Comparison of ENCODE assay signal across 9 cellular contexts in genomic region chr7:99386584-99387238, GRCh38. TPM values are rescaled to one million over a fixed set of nuclear protein-coding genes. Genes with fewer than 3 reads are reported as not detected.
DNase-seq lines count a peak whose midpoint lies in the region; FAIRE-seq and TF ChIP-seq lines count a peak whose summit lies in the region.
"Had no signal": no experiment of that assay in that cellular context is flagged by ENCODE, and none has a peak within 500 bp of the region (broad histone marks: within the 10 kb centered on the region; RNA-seq: fewer than 3 reads in every experiment).

No MANE protein-coding gene starts in this region.

- intact Hi-C loops in endothelial cell of umbilical vein (cut with micrococcal nuclease) (loop anchor here (1.0 kb wide), 2 partner anchors 7 to 21 kb away; no protein-coding TSS in a partner anchor), testis (cut with DNase I; ENCODE audit: low total_unique reads) (no loop called here)

- H2AFZ ChIP-seq in endothelial cell of umbilical vein (ENCODE audit: low read depth, low read length): no peak overlapping the region

- no peaks in the 10 kb centered on the region for H3K27me3 ChIP-seq in endothelial cell of umbilical vein (ENCODE audit: control insufficient read depth in 2 of 2, insufficient read depth in 2 of 2, low read length in 2 of 2)
- no peaks in the 10 kb centered on the region for H3K27me3 ChIP-seq in testis
- no peaks in the 10 kb centered on the region for H3K27me3 ChIP-seq in Peyer's patch

- dilution Hi-C loops in endothelial cell of umbilical vein (cut with MboI; ENCODE audit: extremely low pct_ligation_motif_present, low sequenced_read_pairs): no loop called here

- DNase-seq in AG04449 (ENCODE audit: low read depth, low spot score): no peak
- peak; percentile 66 for DNase-seq in RKO (ENCODE audit: low spot score)
- peak; percentile 42 for DNase-seq in endothelial cell of umbilical vein (ENCODE audit: low read depth, low spot score)
- DNase-seq in 8988T: no peak
- no peak for DNase-seq in C1 segment of cervical spinal cord (lab: John Stamatoyannopoulos, UW)
- no peak for DNase-seq in testis
- DNase-seq in Peyer's patch: no peak

- no TSS peak for BruUV-seq in endothelial cell of umbilical vein (replicated peaks; lab: Mats Ljungman, UMichigan)

- no peak overlapping the region for H3K9ac ChIP-seq in endothelial cell of umbilical vein (replicated peaks; ENCODE audit: extremely low read depth, insufficient read depth, low read length)

- H3K4me1 ChIP-seq in endothelial cell of umbilical vein (ENCODE audit: control insufficient read depth, extremely low read depth, insufficient read depth, low read length): no peaks in the 10 kb centered on the region
- no peaks in the 10 kb centered on the region for H3K4me1 ChIP-seq in testis
- H3K4me1 ChIP-seq in Peyer's patch: peaks cover 0 to 10% (median 8%) of the 10 kb centered on the region in 4 donors

- CTCF ChIA-PET in AG04449 (lab: Yijun Ruan, JAX) (interaction anchor here (0.8 to 1.6 kb wide), 3 partner anchors 14 to 60 kb away, joined by 3 to 4 read pairs (median 3); no protein-coding TSS in a partner anchor), endothelial cell of umbilical vein (lab: Charles Lee) (interaction anchor here (0.6 to 2.4 kb wide), 11 partner anchors 11 to 71 kb away, joined by 3 to 26 read pairs (median 4); partner anchors contain the start of genes BUD31 and PDAP1)

- 92% methylated on average over 8 to 9 of the region's 9 CpGs for WGBS in testis, 2 donors

- TF ChIP-seq CTCF in AG04449 (IDR thresholded peaks at IDR 0.05; ENCODE audit: insufficient read depth, low read length, missing control alignments) (peak; percentile 16), GM12872 (IDR thresholded peaks at IDR 0.05; ENCODE audit: insufficient read depth, low read depth, low read length) (peak; percentile 48), endothelial cell of umbilical vein (IDR thresholded peaks at IDR 0.05; ENCODE audit: extremely low read depth in 1 of 2, insufficient read depth in 1 of 2, low read depth in 1 of 2, low read length in 2 of 2) (peak; percentile 27 to 29), testis (IDR thresholded peaks at IDR 0.05) (no peak), Peyer's patch (IDR thresholded peaks at IDR 0.05) (peak in 3 of 6 experiments; percentile 10 to 34 (median 33))

- H3K27ac ChIP-seq in endothelial cell of umbilical vein (ENCODE audit: insufficient read depth, low read depth, low read length): no peak overlapping the region
- no peak overlapping the region for H3K27ac ChIP-seq in testis
- H3K27ac ChIP-seq in Peyer's patch: no peak overlapping the region

- TF ChIP-seq POLR2A in endothelial cell of umbilical vein (IDR thresholded peaks at IDR 0.05; ENCODE audit: low read depth, low read length) (peak; percentile 33), testis (IDR thresholded peaks at IDR 0.05) (no peak), Peyer's patch (IDR thresholded peaks at IDR 0.05) (no peak)

- H3K9me1 ChIP-seq in endothelial cell of umbilical vein (replicated peaks; ENCODE audit: control insufficient read depth, extremely low read depth, insufficient read depth, low read length): no peaks in the 10 kb centered on the region

- peaks cover 35% of the 10 kb centered on the region for H3K79me2 ChIP-seq in endothelial cell of umbilical vein (ENCODE audit: control insufficient read depth, insufficient read depth, low read length)

- H3K4me3 ChIP-seq in AG04449 (ENCODE audit: low read depth, low read length): no peak overlapping the region
- no peak overlapping the region for H3K4me3 ChIP-seq in endothelial cell of umbilical vein (replicated peaks in 1 of 3; ENCODE audit: insufficient read depth in 1 of 3, low read depth in 1 of 3, low read length in 3 of 3)
- H3K4me3 ChIP-seq in testis: no peak overlapping the region
- no peak overlapping the region for H3K4me3 ChIP-seq in Peyer's patch

- POLR2A ChIA-PET in AG04449 (lab: Yijun Ruan, JAX): interaction anchor here (0.7 to 1.6 kb wide), 2 partner anchors 8 to 29 kb away, joined by 4 to 5 read pairs; no protein-coding TSS in a partner anchor
- POLR2A ChIA-PET in endothelial cell of umbilical vein (lab: Charles Lee): no interaction called here

- no peak overlapping the region for H3K4me2 ChIP-seq in endothelial cell of umbilical vein (ENCODE audit: insufficient read depth, low read length)

- H3K9me3 ChIP-seq in endothelial cell of umbilical vein (replicated peaks; ENCODE audit: control insufficient read depth, insufficient read depth, low read length): no peaks in the 10 kb centered on the region
- H3K9me3 ChIP-seq in testis: no peaks in the 10 kb centered on the region
- no peaks in the 10 kb centered on the region for H3K9me3 ChIP-seq in Peyer's patch

- peaks cover 16 to 42% of the 10 kb centered on the region in 2 experiments for H3K36me3 ChIP-seq in endothelial cell of umbilical vein (ENCODE audit: control insufficient read depth in 2 of 2, extremely low read depth in 1 of 2, insufficient read depth in 2 of 2, low read length in 2 of 2)
- no peaks in the 10 kb centered on the region for H3K36me3 ChIP-seq in testis (ENCODE audit: low read depth, missing control alignments)
- peaks cover 0 to 70% (median 0%) of the 10 kb centered on the region in 3 donors for H3K36me3 ChIP-seq in Peyer's patch

- FAIRE-seq in endothelial cell of umbilical vein (lab: Jason Lieb, UNC): peak; percentile 78
- FAIRE-seq: H54 had no signal

- no peaks in the 10 kb centered on the region for H4K20me1 ChIP-seq in endothelial cell of umbilical vein (replicated peaks; ENCODE audit: control insufficient read depth, extremely low read depth, insufficient read depth, low read length)

RNA-seq across cellular contexts. Expression of gene ARPC1B, which starts 12.2 kb away (rescaled TPM):
- 232 and 294 TPM in 2 replicates for total RNA-seq in endothelial cell of umbilical vein
- polyA plus RNA-seq in endothelial cell of umbilical vein: 732 and 831 TPM in 2 replicates
- polyA plus RNA-seq in endothelial cell of umbilical vein (2011; cell fraction: cytosol; rRNA removed): 592 and 680 TPM in 2 replicates
- polyA plus RNA-seq in endothelial cell of umbilical vein (2011; cell fraction: nucleus; rRNA removed): 240 and 298 TPM in 2 replicates
- polyA plus RNA-seq in endothelial cell of umbilical vein (2012): 433 and 461 TPM in 2 replicates
- polyA minus RNA-seq in endothelial cell of umbilical vein: 177 and 244 TPM in 2 replicates
- polyA minus RNA-seq in endothelial cell of umbilical vein (2011; cell fraction: cytosol; rRNA and poly(A)+ RNA removed): 51.4 TPM
- polyA minus RNA-seq in endothelial cell of umbilical vein (2011; cell fraction: nucleus; rRNA and poly(A)+ RNA removed): 67.8 and 124 TPM in 2 replicates
- 10 to 100 TPM; 50.5 to 64.9 TPM for total RNA-seq in testis
- 64.6 TPM for polyA plus RNA-seq in testis (ENCODE audit: insufficient read depth, low read depth, low replicate concordance)
- 100 to 1,000 TPM; 228 to 386 (median 343) TPM for total RNA-seq in Peyer's patch

RNA-seq across cellular contexts. Expression of gene PDAP1, which starts 21.7 kb away (rescaled TPM):
- total RNA-seq in endothelial cell of umbilical vein (148 and 150 TPM in 2 replicates), testis (10 to 100 TPM; 50.5 to 74.0 TPM), Peyer's patch (10 to 100 TPM; 32.4 to 52.0 (median 40.6) TPM)
- polyA plus RNA-seq in endothelial cell of umbilical vein (19.3 and 32.6 TPM in 2 replicates), testis (ENCODE audit: insufficient read depth, low read depth, low replicate concordance) (126 TPM)
- polyA plus RNA-seq in endothelial cell of umbilical vein (2011; cell fraction: cytosol; rRNA removed): 91.8 and 121 TPM in 2 replicates
- 44.7 and 69.2 TPM in 2 replicates for polyA plus RNA-seq in endothelial cell of umbilical vein (2011; cell fraction: nucleus; rRNA removed)
- polyA plus RNA-seq in endothelial cell of umbilical vein (2012): 144 and 167 TPM in 2 replicates
- 11.9 and 14.5 TPM in 2 replicates for polyA minus RNA-seq in endothelial cell of umbilical vein
- polyA minus RNA-seq in endothelial cell of umbilical vein (2011; cell fraction: cytosol; rRNA and poly(A)+ RNA removed): 22.3 TPM
- polyA minus RNA-seq in endothelial cell of umbilical vein (2011; cell fraction: nucleus; rRNA and poly(A)+ RNA removed): 6.2 and 6.3 TPM in 2 replicates

RNA-seq across cellular contexts. Expression of gene BUD31, which starts 22.1 kb away (rescaled TPM):
- total RNA-seq in endothelial cell of umbilical vein (113 and 122 TPM in 2 replicates), testis (100 to 1,000 TPM in 1 of 2 donors, 10 to 100 TPM in 1; 91.2 to 123 TPM), Peyer's patch (10 to 100 TPM; 44.7 to 82.0 (median 58.4) TPM)
- polyA plus RNA-seq in endothelial cell of umbilical vein (67.1 and 67.8 TPM in 2 replicates), testis (ENCODE audit: insufficient read depth, low read depth, low replicate concordance) (174 TPM)
- polyA plus RNA-seq in endothelial cell of umbilical vein (2011; cell fraction: cytosol; rRNA removed): 89.4 and 102 TPM in 2 replicates
- polyA plus RNA-seq in endothelial cell of umbilical vein (2011; cell fraction: nucleus; rRNA removed): 51.2 and 54.0 TPM in 2 replicates
- 72.9 and 103 TPM in 2 replicates for polyA plus RNA-seq in endothelial cell of umbilical vein (2012)
- polyA minus RNA-seq in endothelial cell of umbilical vein: 48.1 and 55.6 TPM in 2 replicates
- 33.1 TPM for polyA minus RNA-seq in endothelial cell of umbilical vein (2011; cell fraction: cytosol; rRNA and poly(A)+ RNA removed)
- polyA minus RNA-seq in endothelial cell of umbilical vein (2011; cell fraction: nucleus; rRNA and poly(A)+ RNA removed): 15.5 and 17.6 TPM in 2 replicates

RNA-seq across cellular contexts. Expression of gene PTCD1, which starts 51.9 kb away (rescaled TPM):
- total RNA-seq in endothelial cell of umbilical vein (6.9 and 9.6 TPM in 2 replicates), testis (10 to 100 TPM; 13.6 to 14.4 TPM), Peyer's patch (1 to 10 TPM; 8.3 to 9.1 (median 8.6) TPM)
- polyA plus RNA-seq in endothelial cell of umbilical vein (3.8 and 4.2 TPM in 2 replicates), testis (ENCODE audit: insufficient read depth, low read depth, low replicate concordance) (6.1 TPM)
- polyA plus RNA-seq in endothelial cell of umbilical vein (2011; cell fraction: cytosol; rRNA removed): 2.6 and 3.6 TPM in 2 replicates
- polyA plus RNA-seq in endothelial cell of umbilical vein (2011; cell fraction: nucleus; rRNA removed): 6.4 TPM in 2 replicates
- polyA plus RNA-seq in endothelial cell of umbilical vein (2012): 3.3 and 3.9 TPM in 2 replicates
- polyA minus RNA-seq in endothelial cell of umbilical vein: 2.9 and 3.2 TPM in 2 replicates
- polyA minus RNA-seq in endothelial cell of umbilical vein (2011; cell fraction: cytosol; rRNA and poly(A)+ RNA removed): 5.2 TPM
- polyA minus RNA-seq in endothelial cell of umbilical vein (2011; cell fraction: nucleus; rRNA and poly(A)+ RNA removed): 3.5 and 3.7 TPM in 2 replicates

RNA-seq across cellular contexts. Expression of gene CPSF4, which starts 52.0 kb away (rescaled TPM):
- total RNA-seq in endothelial cell of umbilical vein (48.3 and 51.5 TPM in 2 replicates), testis (100 to 1,000 TPM; 107 to 130 TPM), Peyer's patch (10 to 100 TPM; 21.4 to 42.2 (median 35.5) TPM)
- polyA plus RNA-seq in endothelial cell of umbilical vein (53.0 and 56.1 TPM in 2 replicates), testis (ENCODE audit: insufficient read depth, low read depth, low replicate concordance) (82.4 TPM)
- polyA plus RNA-seq in endothelial cell of umbilical vein (2011; cell fraction: cytosol; rRNA removed): 34.9 and 39.5 TPM in 2 replicates
- polyA plus RNA-seq in endothelial cell of umbilical vein (2011; cell fraction: nucleus; rRNA removed): 120 and 124 TPM in 2 replicates
- 23.6 and 28.9 TPM in 2 replicates for polyA plus RNA-seq in endothelial cell of umbilical vein (2012)
- 43.7 and 45.0 TPM in 2 replicates for polyA minus RNA-seq in endothelial cell of umbilical vein
- 26.6 TPM for polyA minus RNA-seq in endothelial cell of umbilical vein (2011; cell fraction: cytosol; rRNA and poly(A)+ RNA removed)
- polyA minus RNA-seq in endothelial cell of umbilical vein (2011; cell fraction: nucleus; rRNA and poly(A)+ RNA removed): 41.0 and 42.1 TPM in 2 replicates

Comparison
In these comparisons a context has a peak if more than half of its experiments do, and no peak if none do; other contexts are left out.
1. DNase-seq: peak in RKO (single experiment) and endothelial cell of umbilical vein (single experiment); none in AG04449 (single experiment), 8988T (single experiment), C1 segment of cervical spinal cord (0 of 14), testis (single experiment) and Peyer's patch (0 of 3).
2. CTCF ChIP-seq: peak in AG04449 (single experiment), GM12872 (single experiment) and endothelial cell of umbilical vein (2 of 2); none in testis (0 of 3).